Comparison of ENCODE assay signal across 8 cellular contexts in the genomic region with DNA sequence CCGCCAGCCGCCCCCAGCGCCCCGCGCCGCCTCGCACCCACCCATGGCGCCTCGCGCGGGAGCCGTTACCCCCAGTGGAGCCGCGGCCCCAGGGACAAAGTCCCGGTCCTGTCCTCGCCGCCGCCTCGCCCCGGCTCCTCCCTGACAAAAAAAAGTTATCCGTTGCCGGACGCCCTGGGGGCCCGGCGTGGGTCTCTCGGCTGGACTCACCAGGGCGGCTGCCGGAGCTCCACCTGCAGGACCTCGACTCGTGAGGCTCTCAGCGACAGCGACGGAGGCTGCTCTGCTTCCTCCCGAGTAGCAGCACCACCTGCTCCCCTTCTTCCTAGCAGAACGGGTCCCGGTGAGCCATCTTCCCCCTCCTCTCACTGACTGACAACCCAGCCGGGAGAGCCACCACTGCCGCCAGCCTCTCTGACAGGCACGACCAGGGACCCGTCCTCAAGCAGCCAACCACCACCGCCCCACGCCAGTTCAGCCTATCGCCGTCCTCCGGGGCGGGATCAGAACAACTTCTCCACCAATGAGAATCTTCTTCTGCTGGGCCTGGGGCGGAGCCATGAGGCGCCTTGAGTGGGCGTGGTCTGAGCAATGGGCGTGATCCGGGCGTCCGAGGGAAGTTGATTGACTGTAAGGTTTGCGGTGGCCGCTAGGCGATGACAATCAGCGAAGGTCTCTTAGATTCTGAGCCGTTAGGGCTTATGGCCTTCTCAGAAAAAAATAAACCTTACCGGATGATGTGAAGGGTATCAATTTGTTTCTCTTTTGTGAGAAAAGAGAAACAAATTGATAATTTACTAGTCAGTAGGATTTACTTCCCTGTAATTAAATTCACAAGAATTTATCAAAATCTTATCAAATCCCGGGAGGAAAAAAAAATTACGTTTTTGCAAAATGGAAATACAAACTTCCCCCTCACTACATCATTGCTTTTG. TPM values are rescaled to one million over a fixed set of nuclear protein-coding genes. Genes with fewer than 3 reads are reported as not detected.
A peak's percentile ranks its signal among the peaks of the same experiment; 100 is the strongest.
DNase-seq lines count a peak whose midpoint lies in the region; ATAC-seq and TF ChIP-seq lines count a peak whose summit lies in the region.

Gene HYCC1 (minus strand): TSS at position 416 of the 935 bp plus-strand sequence. CDS start 23,019 bp downstream, outside the sequence.

- no peaks in the 10 kb centered on the region for H3K36me3 ChIP-seq in parathyroid adenoma (ENCODE audit: control insufficient read depth, insufficient read depth, low read length)
- no peaks in the 10 kb centered on the region for H3K36me3 ChIP-seq in tibial nerve

- peak within 1 kb of the TSS; percentile 90 for H2AFZ ChIP-seq in parathyroid adenoma

- no peaks in the 10 kb centered on the region for H3K9me3 ChIP-seq in parathyroid adenoma (ENCODE audit: control insufficient read depth, low read length)
- H3K9me3 ChIP-seq in tibial nerve, result no peaks in the 10 kb centered on the region

- WGBS in tibial nerve, 2 donors, result 3% methylated on average over 44 to 50 of the region's 61 CpGs

- ATAC-seq in HG02759 (IDR thresholded peaks at IDR 0.05; ENCODE audit: unreplicated experiment) (peak; percentile 93), Right ventricle myocardium superior (ENCODE audit: poor library complexity) (peak; percentile 99)

- peak; percentile 97 to 100 for TF ChIP-seq POLR2A in tibial nerve (IDR thresholded peaks at IDR 0.05)

- H3K4me1 ChIP-seq in parathyroid adenoma, result peaks cover 4% of the 10 kb centered on the region
- H3K4me1 ChIP-seq in tibial nerve, result peaks cover 0 to 41% (median 4%) of the 10 kb centered on the region in 4 donors

- H3K27me3 ChIP-seq in parathyroid adenoma (ENCODE audit: control insufficient read depth, insufficient read depth, low read length) (no peaks in the 10 kb centered on the region), tibial nerve (no peaks in the 10 kb centered on the region)

- H3K9ac ChIP-seq in parathyroid adenoma, result no peak within 1 kb of the TSS

- TF ChIP-seq CTCF in GM12873 (IDR thresholded peaks at IDR 0.05; ENCODE audit: insufficient read depth, low read depth, low read length, missing control alignments), result peak; percentile 72
- TF ChIP-seq CTCF in parathyroid adenoma (IDR thresholded peaks at IDR 0.05), result peak; percentile 54
- TF ChIP-seq CTCF in tibial nerve (IDR thresholded peaks at IDR 0.05), result peak; percentile 50 to 83 (median 78)

- intact Hi-C loops in Right ventricle myocardium superior (cut with DNase I), result loop anchor here (5.0 kb wide), 1 partner anchor 157 kb away; no protein-coding TSS in a partner anchor

- TF ChIP-seq EP300 in tibial nerve (IDR thresholded peaks at IDR 0.05), result peak; percentile 54 to 99

- H3K4me3 ChIP-seq in parathyroid adenoma (ENCODE audit: low read depth, low read length), result peak within 1 kb of the TSS; percentile 73
- H3K4me3 ChIP-seq in tibial nerve, result peak within 1 kb of the TSS; percentile 85 to 91 (median 88)

- DNase-seq in NCI-H128 (lab: John Stamatoyannopoulos, UW; ENCODE audit: unreplicated experiment), result peak; percentile 97
- DNase-seq in SW 1271 (lab: John Stamatoyannopoulos, UW), result peak; percentile 97 to 99
- peak; percentile 96 for DNase-seq in activated naive CD8-positive, alpha-beta T cell treated with anti-CD3 and anti-CD28 coated beads, Interleukin-2, amount 50 U/mL, for 16 hours (ENCODE audit: low read depth, low spot score)
- DNase-seq in Right ventricle myocardium superior, result peak; percentile 99
- DNase-seq in tibial nerve (ENCODE audit: low spot score in 2 of 2), result peak; percentile 99

- H3K27ac ChIP-seq in parathyroid adenoma, result no peak within 1 kb of the TSS
- peak within 1 kb of the TSS; percentile 44 to 88 (median 84) for H3K27ac ChIP-seq in tibial nerve

- H3K79me2 ChIP-seq in parathyroid adenoma, result no peaks in the 10 kb centered on the region

- peak within 1 kb of the TSS; percentile 94 for H3K4me2 ChIP-seq in parathyroid adenoma (ENCODE audit: low read length)

RNA-seq across cellular contexts. Expression of gene HYCC1, which starts in this region (rescaled TPM):
- total RNA-seq in Right ventricle myocardium superior (35.0 TPM), tibial nerve (10 to 100 TPM; 15.9 to 61.5 (median 53.1) TPM)
